In the genomic region with DNA sequence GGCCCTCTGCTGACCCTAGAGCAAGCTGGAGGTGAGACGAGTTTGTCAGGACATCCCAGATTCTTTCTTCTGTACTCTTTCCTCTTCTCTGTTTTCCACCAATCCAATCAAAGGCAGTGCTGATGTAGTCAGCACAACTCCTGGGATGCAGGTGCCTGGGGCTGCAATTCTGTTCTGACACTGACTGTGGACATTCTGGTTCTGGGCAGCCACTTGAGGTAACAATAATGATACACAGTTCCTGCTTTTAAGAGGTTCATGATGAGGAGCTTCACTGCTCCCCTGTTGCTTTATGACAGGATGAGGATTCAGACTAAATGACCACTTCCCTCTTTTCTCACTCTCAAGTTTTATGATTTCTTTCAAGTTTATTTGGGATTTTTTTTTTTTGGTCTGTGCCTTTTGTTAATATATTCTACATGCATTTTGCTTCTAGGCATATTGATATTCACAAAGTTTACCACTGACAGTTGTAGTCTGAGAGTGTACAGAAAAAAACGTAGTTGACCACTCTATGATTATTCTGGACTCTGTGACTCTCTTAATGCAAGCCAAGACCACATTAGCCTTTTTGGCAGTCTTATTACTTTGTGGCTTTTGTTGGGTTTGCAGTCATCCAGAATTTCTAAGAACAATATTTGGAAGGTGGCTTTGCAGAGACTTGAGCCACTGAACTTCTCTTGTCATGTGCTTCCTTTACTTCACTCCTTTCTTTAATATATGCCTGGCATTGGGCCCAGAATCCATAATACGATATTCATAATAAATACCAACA, we compare ENCODE assay signal across 18 cellular contexts.
DNase-seq lines count a peak whose midpoint lies in the region; ATAC-seq and TF ChIP-seq lines count a peak whose summit lies in the region.
"Had no signal": no experiment of that assay in that cellular context is flagged by ENCODE, and none has a peak within 500 bp of the region (broad histone marks: within the 10 kb centered on the region; RNA-seq: fewer than 3 reads in every experiment).

No MANE protein-coding gene starts in this region.

- peak overlapping the region; percentile 32 for H3K27ac Mint-ChIP-seq in memory B cell
- H3K27ac Mint-ChIP-seq: activated naive CD4-positive, alpha-beta T cell treated with anti-CD3 and anti-CD28 coated beads for 36 hours; dendritic cell treated with granulocyte-macrophage colony-stimulating factor and Interleukin-4, amounts not matched to agents 40 ng/mL and 50 ng/mL, for 4 days had no signal

- H3K9me3 ChIP-seq in body of pancreas, result no peaks in the 10 kb centered on the region
- H3K9me3 ChIP-seq: gastroesophageal sphincter, left ventricle myocardium inferior, pancreas, SJCRH30, tibial artery had no signal

- H3K27me3 ChIP-seq in H7 (ENCODE audit: control insufficient read depth, insufficient read depth, low read length) (no peaks in the 10 kb centered on the region), body of pancreas (no peaks in the 10 kb centered on the region)
- H3K27me3 ChIP-seq: brain microvascular endothelial cell, gastroesophageal sphincter, pancreas, SJCRH30, tibial artery had no signal

- no peaks in the 10 kb centered on the region for H3K4me1 ChIP-seq in body of pancreas
- H3K4me1 ChIP-seq: left ventricle myocardium inferior, pancreas, tibial artery had no signal

- WGBS in body of pancreas, 2 donors, result 52 to 56% methylated on average over 3 of the region's 3 CpGs

- TF ChIP-seq POLR2A in GM18505 (IDR thresholded peaks at IDR 0.05; ENCODE audit: borderline replicate concordance, extremely low read depth, insufficient read depth, insufficient read length), result no peak
- TF ChIP-seq POLR2A in body of pancreas (IDR thresholded peaks at IDR 0.05), result no peak

- H3K9me3 Mint-ChIP-seq in memory B cell, result peaks cover 2% of the 10 kb centered on the region
- H3K9me3 Mint-ChIP-seq: activated naive CD4-positive, alpha-beta T cell treated with anti-CD3 and anti-CD28 coated beads for 36 hours; dendritic cell treated with granulocyte-macrophage colony-stimulating factor and Interleukin-4, amounts not matched to agents 40 ng/mL and 50 ng/mL, for 4 days had no signal

- H3K4me3 ChIP-seq in H7 (ENCODE audit: insufficient read depth, low read depth, low read length), result no peak overlapping the region
- no peak overlapping the region for H3K4me3 ChIP-seq in body of pancreas
- H3K4me3 ChIP-seq: gastroesophageal sphincter, left ventricle myocardium inferior, pancreas, SJCRH30, tibial artery had no signal

- no peak overlapping the region for H3K27ac ChIP-seq in body of pancreas
- H3K27ac ChIP-seq: brain microvascular endothelial cell, gastroesophageal sphincter, KMS-11, left ventricle myocardium inferior, pancreas, SJCRH30, tibial artery had no signal

- ATAC-seq in GM18505 (IDR thresholded peaks at IDR 0.05; ENCODE audit: unreplicated experiment) (peak; percentile 42), memory B cell (ENCODE audit: low read depth) (peak; percentile 36), body of pancreas (no peak)
- ATAC-seq: gastroesophageal sphincter, pancreas had no signal

- TF ChIP-seq CTCF in body of pancreas (IDR thresholded peaks at IDR 0.05), result no peak

- peak overlapping the region; percentile 53 for H3K4me3 Mint-ChIP-seq in memory B cell
- H3K4me3 Mint-ChIP-seq: activated naive CD4-positive, alpha-beta T cell treated with anti-CD3 and anti-CD28 coated beads for 36 hours; dendritic cell treated with granulocyte-macrophage colony-stimulating factor and Interleukin-4, amounts not matched to agents 40 ng/mL and 50 ng/mL, for 4 days had no signal

- H3K27me3 Mint-ChIP-seq in memory B cell, result no peaks in the 10 kb centered on the region
- H3K27me3 Mint-ChIP-seq: dendritic cell treated with granulocyte-macrophage colony-stimulating factor and Interleukin-4, amounts not matched to agents 40 ng/mL and 50 ng/mL, for 4 days had no signal

- peaks cover 4% of the 10 kb centered on the region for H3K36me3 Mint-ChIP-seq in memory B cell

- peak; percentile 20 for DNase-seq in COLO668 (lab: John Stamatoyannopoulos, UW; ENCODE audit: unreplicated experiment)
- DNase-seq in NCI-H748 (lab: John Stamatoyannopoulos, UW; ENCODE audit: unreplicated experiment), result peak; percentile 91
- DNase-seq in memory B cell (ENCODE audit: low spot score in 2 of 2), result no peak
- no peak for DNase-seq in H7
- no peak for DNase-seq in cerebellar nuclear complex (lab: John Stamatoyannopoulos, UW)
- no peak for DNase-seq in body of pancreas
- DNase-seq: activated naive CD4-positive, alpha-beta T cell treated with anti-CD3 and anti-CD28 coated beads for 36 hours; brain microvascular endothelial cell; left ventricle myocardium inferior; pancreas; SJCRH30; small intestine; stimulated activated CD4-positive, alpha-beta T cell treated with anti-CD3 and anti-CD28 coated beads, Interleukin-4, amount 100 ng/mL, for 4 hours; tibial artery had no signal

- intact Hi-C loops in body of pancreas (cut with DNase I), result no loop called here

- H3K36me3 ChIP-seq in H7 (replicated peaks; ENCODE audit: control insufficient read depth, insufficient read depth, low read length) (no peaks in the 10 kb centered on the region), body of pancreas (replicated peaks in 1 of 2; ENCODE audit: insufficient read depth in 1 of 2, low read depth in 2 of 2) (no peaks in the 10 kb centered on the region)
- H3K36me3 ChIP-seq: brain microvascular endothelial cell, gastroesophageal sphincter, left ventricle myocardium inferior, pancreas, SJCRH30, tibial artery had no signal

- peaks cover 37% of the 10 kb centered on the region for H3K4me1 Mint-ChIP-seq in memory B cell

Comparison
In these comparisons a context has a peak if more than half of its experiments do, and no peak if none do; other contexts are left out.
1. DNase-seq: peak in COLO668 (single experiment) and NCI-H748 (single experiment); none in memory B cell (0 of 2), H7 (single experiment), cerebellar nuclear complex (0 of 2) and body of pancreas (0 of 4).